ENCODE assay signal across 17 cellular contexts in genomic region chr10:113820507-113820906, GRCh38. TPM values are rescaled to one million over a fixed set of nuclear protein-coding genes. Genes with fewer than 3 reads are reported as not detected.
DNase-seq lines count a peak whose midpoint lies in the region; ATAC-seq, FAIRE-seq and TF ChIP-seq lines count a peak whose summit lies in the region.
"Had no signal": no experiment of that assay in that cellular context is flagged by ENCODE, and none has a peak within 500 bp of the region (broad histone marks: within the 10 kb centered on the region; RNA-seq: fewer than 3 reads in every experiment).

No MANE protein-coding gene starts in this region.

- H3K4me3 ChIP-seq in OCI-LY1 (ENCODE audit: low read depth, low read length, poor library complexity, severe bottlenecking) (no peak overlapping the region), H1 (ENCODE audit: extremely low read depth in 1 of 4, insufficient read depth in 2 of 4, low read depth in 3 of 4, low read length in 4 of 4) (no peak overlapping the region), upper lobe of right lung (no peak overlapping the region)
- H3K4me3 ChIP-seq: thoracic aorta had no signal

- CTCF ChIA-PET in H1 (lab: Charles Lee; ENCODE audit: partially characterized antibody): interaction anchor here (0.9 to 1.5 kb wide), 2 partner anchors 19 to 25 kb away, joined by 4 read pairs; no protein-coding TSS in a partner anchor

- no peak for FAIRE-seq in H1 (lab: Jason Lieb, UNC)
- FAIRE-seq: endometrium, GM18507, H54, kidney had no signal

- H3K27me3 ChIP-seq in OCI-LY1 (ENCODE audit: insufficient read depth, low read length) (no peaks in the 10 kb centered on the region), H1 (replicated peaks in 1 of 4; ENCODE audit: control insufficient read depth in 3 of 4, extremely low read depth in 1 of 4, insufficient read depth in 3 of 4, low read length in 3 of 4) (no peaks in the 10 kb centered on the region), upper lobe of right lung (no peaks in the 10 kb centered on the region)

- H2BK15ac ChIP-seq in H1 (ENCODE audit: low read length): no peak overlapping the region

- no peaks in the 10 kb centered on the region for H3K23me2 ChIP-seq in H1 (ENCODE audit: low read depth, low read length)

- H3K9ac ChIP-seq in OCI-LY1 (ENCODE audit: low read length) (no peak overlapping the region), H1 (replicated peaks in 1 of 4; ENCODE audit: extremely low read depth in 1 of 4, low read depth in 3 of 4, low read length in 3 of 4) (no peak overlapping the region)
- H3K9ac ChIP-seq: parathyroid adenoma had no signal

- no peak overlapping the region for H2AFZ ChIP-seq in OCI-LY1 (ENCODE audit: low read length)
- H2AFZ ChIP-seq in H1 (ENCODE audit: low read length): no peak overlapping the region
- H2AFZ ChIP-seq: parathyroid adenoma had no signal

- peak; percentile 26 to 41; a peak in 2 of 4 replicates for TF ChIP-seq RAD21 in H1 (IDR thresholded peaks at IDR 0.05 in 1 of 2, conservative IDR thresholded peaks at IDR 0.05 in 1 of 2; ENCODE audit: low read depth in 2 of 2, low read length in 2 of 2)

- H4K20me1 ChIP-seq in OCI-LY1 (ENCODE audit: insufficient read depth, low read length): no peaks in the 10 kb centered on the region
- H4K20me1 ChIP-seq in H1 (replicated peaks in 1 of 2; ENCODE audit: control insufficient read depth in 1 of 2, insufficient read depth in 2 of 2, low read length in 2 of 2): no peaks in the 10 kb centered on the region

- H3K79me1 ChIP-seq in H1 (ENCODE audit: low read depth, low read length): no peaks in the 10 kb centered on the region

- H3K27ac ChIP-seq in OCI-LY1 (ENCODE audit: low read depth, low read length, poor library complexity, severe bottlenecking): no peak overlapping the region
- 0 out of 2 replicates have a peak overlapping the region, but pooled peaks have one; percentile 2 for H3K27ac ChIP-seq in H1 (ENCODE audit: low read depth, low read length)
- no peak overlapping the region for H3K27ac ChIP-seq in upper lobe of right lung
- H3K27ac ChIP-seq: parathyroid adenoma, thoracic aorta had no signal

- TF ChIP-seq EP300 in H1 (IDR thresholded peaks at IDR 0.05; ENCODE audit: borderline replicate concordance in 1 of 2, low read depth in 2 of 2, low read length in 2 of 2): no peak

- no peak overlapping the region for H4K8ac ChIP-seq in H1 (ENCODE audit: extremely low read depth, insufficient read depth, low read length)

- WGBS in H1 (ENCODE audit: extremely low coverage in 1 of 2, insufficient coverage in 1 of 2, insufficient read length in 1 of 2, insufficient replicate concordance in 2 of 2, low coverage in 1 of 2, low lambda C conversion rate in 2 of 2, missing lambda C conversion rate in 1 of 2), 2 experiments: 68% methylated on average over 8 of the region's 8 CpGs; no CpG with 5 or more reads in 1 of the 2 experiments

- H3K4me2 ChIP-seq in OCI-LY1 (ENCODE audit: low read length): no peak overlapping the region
- no peak overlapping the region; a peak in 1 of 4 replicates for H3K4me2 ChIP-seq in H1 (ENCODE audit: insufficient read depth in 1 of 2, low read depth in 2 of 2, low read length in 2 of 2)

- H2BK120ac ChIP-seq in H1 (replicated peaks; ENCODE audit: low read depth, low read length): no peak overlapping the region

- ATAC-seq in upper lobe of right lung (peak; percentile 16), esophagus mucosa (no peak), left lobe of liver (no peak)
- ATAC-seq: activated CD8-positive, alpha-beta memory T cell treated with anti-CD3 and anti-CD28 coated beads, Interleukin-2, amount 10 ng/mL, durations not matched to agents 7 days and 5 days had no signal

- H2BK12ac ChIP-seq in H1 (ENCODE audit: low read depth, low read length): 0 out of 2 replicates have a peak overlapping the region, but pooled peaks have one; percentile 13

- no peaks in the 10 kb centered on the region for H3K9me2 ChIP-seq in OCI-LY1 (ENCODE audit: low read depth, low read length)

- POLR2A ChIA-PET in H1 (lab: Charles Lee; ENCODE audit: partially characterized antibody): no interaction called here

- H3K23ac ChIP-seq in H1 (ENCODE audit: insufficient read length): no peak overlapping the region

- H2BK20ac ChIP-seq in H1 (ENCODE audit: low read length): no peak overlapping the region

- peak; percentile 29; the same call in 1 of the 2 replicates for TF ChIP-seq CTCF in OCI-LY1 (IDR thresholded peaks at IDR 0.05; ENCODE audit: low read length)
- peak; percentile 46 to 70 (median 69) for TF ChIP-seq CTCF in H1 (IDR thresholded peaks at IDR 0.05; ENCODE audit: control extremely low read depth in 1 of 3, insufficient read depth in 1 of 3, low read depth in 1 of 3, low read length in 3 of 3)
- no peak for TF ChIP-seq CTCF in upper lobe of right lung (IDR thresholded peaks at IDR 0.05)

- no peak overlapping the region for H3K56ac ChIP-seq in H1 (replicated peaks; ENCODE audit: insufficient read length, low read depth, low read length)

- H2BK5ac ChIP-seq in H1 (ENCODE audit: low read depth, low read length): no peak overlapping the region; the same call in 1 of the 2 replicates

- no peak for TF ChIP-seq POLR2A in H1 (IDR thresholded peaks at IDR 0.05; ENCODE audit: control extremely low read depth in 1 of 2, low read depth in 2 of 2, low read length in 2 of 2)

- H3F3A ChIP-seq in OCI-LY1 (ENCODE audit: insufficient read depth, low read length): no peaks in the 10 kb centered on the region

- no peak overlapping the region for H3K14ac ChIP-seq in H1 (ENCODE audit: insufficient read length)

- H3K4me1 ChIP-seq in OCI-LY1 (ENCODE audit: insufficient read depth, low read length, severe bottlenecking) (no peaks in the 10 kb centered on the region), H1 (replicated peaks in 1 of 4; ENCODE audit: control insufficient read depth in 3 of 4, insufficient read depth in 4 of 4, low read length in 3 of 4) (peaks cover 0 to 10% (median 2%) of the 10 kb centered on the region in 4 experiments; a peak in 5 of 7 replicates), upper lobe of right lung (no peaks in the 10 kb centered on the region)
- H3K4me1 ChIP-seq: parathyroid adenoma had no signal

- H4K5ac ChIP-seq in H1 (ENCODE audit: insufficient read length, low read depth, low read length): no peak overlapping the region

- H4K91ac ChIP-seq in H1 (replicated peaks; ENCODE audit: insufficient read length, low read length): no peak overlapping the region

- H3K79me2 ChIP-seq in OCI-LY1 (ENCODE audit: insufficient read depth, low read length) (no peaks in the 10 kb centered on the region), H1 (ENCODE audit: control insufficient read depth in 1 of 2, insufficient read depth in 2 of 2, low read length in 2 of 2) (no peaks in the 10 kb centered on the region)
- H3K79me2 ChIP-seq: parathyroid adenoma had no signal

- H3K9me3 ChIP-seq in OCI-LY1 (ENCODE audit: low read length): no peaks in the 10 kb centered on the region
- no peaks in the 10 kb centered on the region for H3K9me3 ChIP-seq in H1 (ENCODE audit: insufficient read depth in 2 of 2, low read depth in 1 of 2, low read length in 1 of 2)
- H3K9me3 ChIP-seq in upper lobe of right lung: no peaks in the 10 kb centered on the region
- H3K9me3 ChIP-seq: thoracic aorta had no signal

- H3K4ac ChIP-seq in H1 (replicated peaks; ENCODE audit: insufficient read length, low read depth, low read length): no peak overlapping the region

- no peaks in the 10 kb centered on the region for H3K36me3 ChIP-seq in OCI-LY1 (ENCODE audit: insufficient read depth, low read length)
- H3K36me3 ChIP-seq in H1 (ENCODE audit: control insufficient read depth in 2 of 4, insufficient read depth in 4 of 4, low read length in 3 of 4): no peaks in the 10 kb centered on the region
- no peaks in the 10 kb centered on the region for H3K36me3 ChIP-seq in upper lobe of right lung
- H3K36me3 ChIP-seq: thoracic aorta had no signal

- peak overlapping the region; percentile 56; the same call in 1 of the 2 replicates for H3K18ac ChIP-seq in H1 (ENCODE audit: extremely low read depth, low read length)

- DNase-seq in stimulated activated CD4-positive, alpha-beta T cell treated with anti-CD3 and anti-CD28 coated beads, Interleukin-15, amount 100 ng/mL, for 24 hours: peak; percentile 5
- DNase-seq in stimulated activated CD4-positive, alpha-beta T cell treated with anti-CD3 and anti-CD28 coated beads, Interleukin-4, amount 100 ng/mL, for 4 hours: no peak
- peak in 1 of 2 experiments; percentile 74 for DNase-seq in H1 (ENCODE audit: low read depth in 1 of 2, low spot score in 2 of 2)
- DNase-seq in upper lobe of right lung: no peak
- no peak for DNase-seq in left lobe of liver (ENCODE audit: low spot score)
- no peak for DNase-seq in T1000 (lab: John Stamatoyannopoulos, UW)
- DNase-seq: activated CD8-positive, alpha-beta memory T cell treated with anti-CD3 and anti-CD28 coated beads, Interleukin-2, amount 10 ng/mL, durations not matched to agents 7 days and 5 days; activated naive CD4-positive, alpha-beta T cell treated with anti-CD3 and anti-CD28 coated beads, Interleukin-2, amount 50 U/mL, for 16 hours; DMS153; kidney had no signal

- H2AK5ac ChIP-seq in H1 (ENCODE audit: low read depth, low read length): no peak overlapping the region

- intact Hi-C loops in upper lobe of right lung (cut with DNase I): no loop called here

TF ChIP-seq in H1, 55 proteins besides CTCF, POLR2A, EP300 and RAD21:
- TF ChIP-seq SRF (IDR thresholded peaks at IDR 0.05; ENCODE audit: low read depth, low read length): no peak

RNA-seq across cellular contexts. Expression of gene DCLRE1A, which starts 33.4 kb away (rescaled TPM):
- total RNA-seq in H1 (2021; fragmentation: NEBNext Ultra II Directional; extraction: Animal tissue kit (Norgen Biotek cat#: 25700)): 10.1 and 11.4 TPM in 2 replicates
- 4.6 and 8.1 TPM in 2 replicates for polyA plus RNA-seq in H1 (2011; rRNA removed)
- 7.5 TPM for polyA plus RNA-seq in H1 (2011; cell fraction: cytosol; rRNA removed)
- polyA plus RNA-seq in H1 (2011; cell fraction: nucleus; rRNA removed): 4.4 TPM
- polyA plus RNA-seq in H1 (2012, experiment 1 of 2): 6.0 to 9.4 TPM (median 7.2 TPM) in 4 replicates
- 0.47 TPM for polyA plus RNA-seq in H1 (2012, experiment 2 of 2)
- polyA plus RNA-seq in H1 (2013, experiment 1 of 2): 6.0 TPM
- polyA plus RNA-seq in H1 (2013, experiment 2 of 2): 6.0 TPM
- 13.5 and 17.7 TPM in 2 replicates for polyA minus RNA-seq in H1 (2011; rRNA and poly(A)+ RNA removed)
- 6.2 TPM for polyA minus RNA-seq in H1 (2011; cell fraction: cytosol; rRNA and poly(A)+ RNA removed)
- polyA minus RNA-seq in H1 (2011; cell fraction: nucleus; rRNA and poly(A)+ RNA removed): 10.0 TPM
- total RNA-seq in upper lobe of right lung: 6.1 TPM
- 3.7 TPM for total RNA-seq in esophagus mucosa
- 5.8 TPM for total RNA-seq in left lobe of liver

RNA-seq across cellular contexts. Expression of gene NHLRC2, which starts 34.0 kb away (rescaled TPM):
- 21.6 and 25.6 TPM in 2 replicates for total RNA-seq in H1 (2021; fragmentation: NEBNext Ultra II Directional; extraction: Animal tissue kit (Norgen Biotek cat#: 25700))
- 4.4 and 4.9 TPM in 2 replicates for polyA plus RNA-seq in H1 (2011; rRNA removed)
- polyA plus RNA-seq in H1 (2011; cell fraction: cytosol; rRNA removed): 6.7 TPM
- 7.0 TPM for polyA plus RNA-seq in H1 (2011; cell fraction: nucleus; rRNA removed)
- 3.9 to 5.5 TPM (median 4.8 TPM) in 4 replicates for polyA plus RNA-seq in H1 (2012, experiment 1 of 2)
- polyA plus RNA-seq in H1 (2012, experiment 2 of 2): 0.29 TPM
- polyA plus RNA-seq in H1 (2013, experiment 1 of 2): 6.4 TPM
- polyA plus RNA-seq in H1 (2013, experiment 2 of 2): 5.6 TPM
- 34.1 and 36.0 TPM in 2 replicates for polyA minus RNA-seq in H1 (2011; rRNA and poly(A)+ RNA removed)
- 14.3 TPM for polyA minus RNA-seq in H1 (2011; cell fraction: cytosol; rRNA and poly(A)+ RNA removed)
- polyA minus RNA-seq in H1 (2011; cell fraction: nucleus; rRNA and poly(A)+ RNA removed): 71.4 TPM
- total RNA-seq in upper lobe of right lung (46.1 TPM), esophagus mucosa (18.7 TPM), left lobe of liver (22.4 TPM)
